Comparison of ENCODE assay signal across 1 cellular context in the genomic region with DNA sequence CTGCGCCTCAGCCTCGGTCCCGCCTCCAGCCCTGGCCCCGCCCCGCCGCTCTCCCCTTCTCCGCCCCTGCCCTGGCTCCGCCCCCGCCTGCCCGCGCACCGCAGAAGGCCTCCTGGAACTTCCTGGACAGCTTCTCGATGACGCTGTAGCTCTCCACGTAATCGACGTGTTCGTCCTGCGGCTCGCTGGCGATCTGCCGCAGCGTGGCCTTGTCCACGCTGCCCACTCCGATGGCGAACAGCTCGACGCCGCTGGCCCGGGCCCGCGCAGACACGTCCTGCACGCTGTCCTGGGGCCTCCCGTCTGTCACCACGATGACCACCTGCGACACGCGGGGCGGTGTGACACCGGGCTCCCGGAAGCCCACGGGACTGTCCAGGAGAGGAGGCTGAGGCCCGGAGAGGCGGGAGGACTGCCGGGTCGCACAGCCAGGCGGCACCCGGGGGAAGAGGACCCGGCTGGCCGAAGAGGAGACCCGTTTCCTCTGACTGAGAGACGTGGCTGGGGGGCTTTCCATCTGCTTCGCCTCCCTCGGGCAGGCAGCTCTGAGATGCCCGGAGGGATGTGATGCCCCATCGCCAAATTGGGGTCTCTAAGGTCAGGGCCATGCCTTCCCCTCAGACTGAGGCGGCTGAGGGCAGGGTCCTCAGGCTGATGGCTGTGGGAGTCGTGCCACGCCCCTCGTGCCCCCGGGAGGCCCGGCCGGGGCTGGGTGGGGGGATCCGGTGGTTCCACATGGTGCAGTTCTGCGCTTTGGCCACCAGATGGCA.
TF ChIP-seq lines count a peak whose summit lies in the region.

No MANE protein-coding gene starts in this region.

TF ChIP-seq in K562, 482 proteins besides CTCF, POLR2A, EP300 and RAD21 (continued from another document and continues in another):
- TF ChIP-seq BACH1 (tag; IDR thresholded peaks at IDR 0.05) (no peak; the same call in 1 of the 2 replicates), RBM34 (IDR thresholded peaks at IDR 0.05; ENCODE audit: borderline replicate concordance, insufficient read depth, low read length) (no peak), NRF1 (conservative IDR thresholded peaks at IDR 0.05 in 1 of 2, IDR thresholded peaks at IDR 0.05 in 1 of 2) (peak; percentile 87 to 90), SRSF9 (IDR thresholded peaks at IDR 0.05; ENCODE audit: borderline replicate concordance, low read depth, low read length) (no peak), GTF2E2 (tag; IDR thresholded peaks at IDR 0.05) (no peak), ZNF41 (CRISPR knock-in tag; conservative IDR thresholded peaks at IDR 0.05) (peak; percentile 85), NFE2L1 (tag; IDR thresholded peaks at IDR 0.05; ENCODE audit: borderline replicate concordance, low read depth) (no peak), CTBP1 (IDR thresholded peaks at IDR 0.05; ENCODE audit: borderline replicate concordance) (no peak; the same call in 1 of the 2 replicates), BMI1 (IDR thresholded peaks at IDR 0.05; ENCODE audit: low read length) (no peak), BHLHE40 (IDR thresholded peaks at IDR 0.05; ENCODE audit: low read length) (peak; percentile 27; the same call in 1 of the 2 replicates), TBP (optimal IDR thresholded peaks at IDR 0.05; ENCODE audit: low read depth, low read length) (peak; percentile 89), MITF (IDR thresholded peaks at IDR 0.05) (0 out of 2 replicates have a peak, but pooled peaks have one; percentile 29), RBFOX2 (IDR thresholded peaks at IDR 0.05; ENCODE audit: low read depth, low read length) (peak; percentile 95), ZFP1 (CRISPR knock-in tag; IDR thresholded peaks at IDR 0.05) (no peak), CC2D1A (IDR thresholded peaks at IDR 0.05) (no peak), ZC3H11A (IDR thresholded peaks at IDR 0.05; ENCODE audit: low read depth, low read length) (no peak), ZNF431 (CRISPR knock-in tag; IDR thresholded peaks at IDR 0.05) (peak; percentile 86), PTBP1 (IDR thresholded peaks at IDR 0.05; ENCODE audit: low read depth, low read length) (no peak), TAL1 (IDR thresholded peaks at IDR 0.05) (no peak), ZNF282 (CRISPR knock-in tag; IDR thresholded peaks at IDR 0.05) (peak; percentile 97), ZBTB7A (IDR thresholded peaks at IDR 0.05; ENCODE audit: borderline replicate concordance, control insufficient read depth, low read depth, low read length) (peak; percentile 99), XRCC5 (IDR thresholded peaks at IDR 0.05; ENCODE audit: low read depth, low read length) (no peak), KAT8 (IDR thresholded peaks at IDR 0.05; ENCODE audit: low read depth) (no peak), BCOR (IDR thresholded peaks at IDR 0.05) (no peak), HNRNPL (IDR thresholded peaks at IDR 0.05; ENCODE audit: low read depth, low read length) (peak; percentile 93), NCOR1 (IDR thresholded peaks at IDR 0.05) (no peak; the same call in 1 of the 2 replicates), ZNF57 (CRISPR knock-in tag; IDR thresholded peaks at IDR 0.05) (0 out of 2 replicates have a peak, but pooled peaks have one; percentile 80), HMGN3 (IDR thresholded peaks at IDR 0.05; ENCODE audit: borderline replicate concordance, extremely low read depth, insufficient read length, low read depth, low read length) (peak; percentile 69), C11orf30 (IDR thresholded peaks at IDR 0.05; ENCODE audit: low read depth) (no peak), ZNF766 (CRISPR knock-in tag; conservative IDR thresholded peaks at IDR 0.05) (peak; percentile 69), PTRF (tag; IDR thresholded peaks at IDR 0.05) (no peak), TEAD4 (IDR thresholded peaks at IDR 0.05; ENCODE audit: low read length) (peak; percentile 63), TEAD4 (CRISPR knock-in tag; IDR thresholded peaks at IDR 0.05; ENCODE audit: borderline replicate concordance) (peak; percentile 60; the same call in 1 of the 2 replicates), CSDE1 (IDR thresholded peaks at IDR 0.05) (no peak)
- TF ChIP-seq, protein P1, sequence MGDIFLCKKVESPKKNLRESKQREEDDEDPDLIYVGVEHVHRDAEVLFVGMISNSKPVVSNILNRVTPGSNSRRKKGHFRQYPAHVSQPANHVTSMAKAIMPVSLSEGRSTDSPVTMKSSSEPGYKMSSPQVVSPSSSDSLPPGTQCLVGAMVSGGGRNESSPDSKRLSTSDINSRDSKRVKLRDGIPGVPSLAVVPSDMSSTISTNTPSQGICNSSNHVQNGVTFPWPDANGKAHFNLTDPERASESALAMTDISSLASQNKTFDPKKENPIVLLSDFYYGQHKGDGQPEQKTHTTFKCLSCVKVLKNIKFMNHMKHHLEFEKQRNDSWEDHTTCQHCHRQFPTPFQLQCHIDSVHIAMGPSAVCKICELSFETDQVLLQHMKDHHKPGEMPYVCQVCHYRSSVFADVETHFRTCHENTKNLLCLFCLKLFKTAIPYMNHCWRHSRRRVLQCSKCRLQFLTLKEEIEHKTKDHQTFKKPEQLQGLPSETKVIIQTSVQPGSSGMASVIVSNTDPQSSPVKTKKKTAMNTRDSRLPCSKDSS (IDR thresholded peaks at IDR 0.05; ENCODE audit: low read depth, partially characterized antibody) = no peak
- TF ChIP-seq, protein P2, sequence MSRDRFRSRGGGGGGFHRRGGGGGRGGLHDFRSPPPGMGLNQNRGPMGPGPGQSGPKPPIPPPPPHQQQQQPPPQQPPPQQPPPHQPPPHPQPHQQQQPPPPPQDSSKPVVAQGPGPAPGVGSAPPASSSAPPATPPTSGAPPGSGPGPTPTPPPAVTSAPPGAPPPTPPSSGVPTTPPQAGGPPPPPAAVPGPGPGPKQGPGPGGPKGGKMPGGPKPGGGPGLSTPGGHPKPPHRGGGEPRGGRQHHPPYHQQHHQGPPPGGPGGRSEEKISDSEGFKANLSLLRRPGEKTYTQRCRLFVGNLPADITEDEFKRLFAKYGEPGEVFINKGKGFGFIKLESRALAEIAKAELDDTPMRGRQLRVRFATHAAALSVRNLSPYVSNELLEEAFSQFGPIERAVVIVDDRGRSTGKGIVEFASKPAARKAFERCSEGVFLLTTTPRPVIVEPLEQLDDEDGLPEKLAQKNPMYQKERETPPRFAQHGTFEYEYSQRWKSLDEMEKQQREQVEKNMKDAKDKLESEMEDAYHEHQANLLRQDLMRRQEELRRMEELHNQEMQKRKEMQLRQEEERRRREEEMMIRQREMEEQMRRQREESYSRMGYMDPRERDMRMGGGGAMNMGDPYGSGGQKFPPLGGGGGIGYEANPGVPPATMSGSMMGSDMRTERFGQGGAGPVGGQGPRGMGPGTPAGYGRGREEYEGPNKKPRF (IDR thresholded peaks at IDR 0.05; ENCODE audit: low read depth, low read length) = no peak
- TF ChIP-seq, protein P3, sequence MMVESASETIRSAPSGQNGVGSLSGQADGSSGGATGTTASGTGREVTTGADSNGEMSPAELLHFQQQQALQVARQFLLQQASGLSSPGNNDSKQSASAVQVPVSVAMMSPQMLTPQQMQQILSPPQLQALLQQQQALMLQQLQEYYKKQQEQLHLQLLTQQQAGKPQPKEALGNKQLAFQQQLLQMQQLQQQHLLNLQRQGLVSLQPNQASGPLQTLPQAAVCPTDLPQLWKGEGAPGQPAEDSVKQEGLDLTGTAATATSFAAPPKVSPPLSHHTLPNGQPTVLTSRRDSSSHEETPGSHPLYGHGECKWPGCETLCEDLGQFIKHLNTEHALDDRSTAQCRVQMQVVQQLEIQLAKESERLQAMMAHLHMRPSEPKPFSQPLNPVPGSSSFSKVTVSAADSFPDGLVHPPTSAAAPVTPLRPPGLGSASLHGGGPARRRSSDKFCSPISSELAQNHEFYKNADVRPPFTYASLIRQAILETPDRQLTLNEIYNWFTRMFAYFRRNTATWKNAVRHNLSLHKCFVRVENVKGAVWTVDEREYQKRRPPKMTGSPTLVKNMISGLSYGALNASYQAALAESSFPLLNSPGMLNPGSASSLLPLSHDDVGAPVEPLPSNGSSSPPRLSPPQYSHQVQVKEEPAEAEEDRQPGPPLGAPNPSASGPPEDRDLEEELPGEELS (CRISPR knock-in tag; IDR thresholded peaks at IDR 0.05; ENCODE audit: borderline replicate concordance) = peak; percentile 89
- TF ChIP-seq, protein P4, sequence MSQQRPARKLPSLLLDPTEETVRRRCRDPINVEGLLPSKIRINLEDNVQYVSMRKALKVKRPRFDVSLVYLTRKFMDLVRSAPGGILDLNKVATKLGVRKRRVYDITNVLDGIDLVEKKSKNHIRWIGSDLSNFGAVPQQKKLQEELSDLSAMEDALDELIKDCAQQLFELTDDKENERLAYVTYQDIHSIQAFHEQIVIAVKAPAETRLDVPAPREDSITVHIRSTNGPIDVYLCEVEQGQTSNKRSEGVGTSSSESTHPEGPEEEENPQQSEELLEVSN (IDR thresholded peaks at IDR 0.05; ENCODE audit: borderline replicate concordance in 1 of 2, extremely low read depth in 1 of 2, insufficient read depth in 1 of 2, insufficient read length in 1 of 2, low read depth in 1 of 2, low read length in 1 of 2, poor library complexity in 1 of 2, severe bottlenecking in 1 of 2) = peak; percentile 98 to 99
- TF ChIP-seq, protein P5, sequence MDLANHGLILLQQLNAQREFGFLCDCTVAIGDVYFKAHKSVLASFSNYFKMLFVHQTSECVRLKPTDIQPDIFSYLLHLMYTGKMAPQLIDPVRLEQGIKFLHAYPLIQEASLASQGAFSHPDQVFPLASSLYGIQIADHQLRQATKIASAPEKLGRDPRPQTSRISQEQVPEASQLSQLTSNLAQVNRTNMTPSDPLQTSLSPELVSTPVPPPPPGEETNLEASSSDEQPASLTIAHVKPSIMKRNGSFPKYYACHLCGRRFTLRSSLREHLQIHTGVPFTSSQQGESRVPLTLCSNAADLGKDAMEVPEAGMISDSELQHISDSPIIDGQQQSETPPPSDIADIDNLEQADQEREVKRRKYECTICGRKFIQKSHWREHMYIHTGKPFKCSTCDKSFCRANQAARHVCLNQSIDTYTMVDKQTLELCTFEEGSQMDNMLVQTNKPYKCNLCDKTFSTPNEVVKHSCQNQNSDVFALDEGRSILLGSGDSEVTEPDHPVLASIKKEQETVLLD (IDR thresholded peaks at IDR 0.05) = peak; percentile 95
- TF ChIP-seq, protein P6, sequence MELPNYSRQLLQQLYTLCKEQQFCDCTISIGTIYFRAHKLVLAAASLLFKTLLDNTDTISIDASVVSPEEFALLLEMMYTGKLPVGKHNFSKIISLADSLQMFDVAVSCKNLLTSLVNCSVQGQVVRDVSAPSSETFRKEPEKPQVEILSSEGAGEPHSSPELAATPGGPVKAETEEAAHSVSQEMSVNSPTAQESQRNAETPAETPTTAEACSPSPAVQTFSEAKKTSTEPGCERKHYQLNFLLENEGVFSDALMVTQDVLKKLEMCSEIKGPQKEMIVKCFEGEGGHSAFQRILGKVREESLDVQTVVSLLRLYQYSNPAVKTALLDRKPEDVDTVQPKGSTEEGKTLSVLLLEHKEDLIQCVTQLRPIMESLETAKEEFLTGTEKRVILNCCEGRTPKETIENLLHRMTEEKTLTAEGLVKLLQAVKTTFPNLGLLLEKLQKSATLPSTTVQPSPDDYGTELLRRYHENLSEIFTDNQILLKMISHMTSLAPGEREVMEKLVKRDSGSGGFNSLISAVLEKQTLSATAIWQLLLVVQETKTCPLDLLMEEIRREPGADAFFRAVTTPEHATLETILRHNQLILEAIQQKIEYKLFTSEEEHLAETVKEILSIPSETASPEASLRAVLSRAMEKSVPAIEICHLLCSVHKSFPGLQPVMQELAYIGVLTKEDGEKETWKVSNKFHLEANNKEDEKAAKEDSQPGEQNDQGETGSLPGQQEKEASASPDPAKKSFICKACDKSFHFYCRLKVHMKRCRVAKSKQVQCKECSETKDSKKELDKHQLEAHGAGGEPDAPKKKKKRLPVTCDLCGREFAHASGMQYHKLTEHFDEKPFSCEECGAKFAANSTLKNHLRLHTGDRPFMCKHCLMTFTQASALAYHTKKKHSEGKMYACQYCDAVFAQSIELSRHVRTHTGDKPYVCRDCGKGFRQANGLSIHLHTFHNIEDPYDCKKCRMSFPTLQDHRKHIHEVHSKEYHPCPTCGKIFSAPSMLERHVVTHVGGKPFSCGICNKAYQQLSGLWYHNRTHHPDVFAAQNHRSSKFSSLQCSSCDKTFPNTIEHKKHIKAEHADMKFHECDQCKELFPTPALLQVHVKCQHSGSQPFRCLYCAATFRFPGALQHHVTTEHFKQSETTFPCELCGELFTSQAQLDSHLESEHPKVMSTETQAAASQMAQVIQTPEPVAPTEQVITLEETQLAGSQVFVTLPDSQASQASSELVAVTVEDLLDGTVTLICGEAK (IDR thresholded peaks at IDR 0.05) = peak; percentile 63
- TF ChIP-seq, protein P6 (CRISPR knock-in tag; IDR thresholded peaks at IDR 0.05) = no peak
